In genomic region chr6:28104392-28105250, GRCh38 we compare ENCODE assay signal across 8 cellular contexts. TPM values are rescaled to one million over a fixed set of nuclear protein-coding genes. Genes with fewer than 3 reads are reported as not detected.
DNase-seq lines count a peak whose midpoint lies in the region; ATAC-seq, FAIRE-seq and TF ChIP-seq lines count a peak whose summit lies in the region.

No MANE protein-coding gene starts in this region.

- TF ChIP-seq CTCF in AG04449 (IDR thresholded peaks at IDR 0.05; ENCODE audit: insufficient read depth, low read length, missing control alignments) (peak; percentile 84), activated B cell treated with CpG ODN at 0.5 μM for 24 hours (IDR thresholded peaks at IDR 0.05) (no peak), keratinocyte (optimal IDR thresholded peaks at IDR 0.05 in 1 of 3, IDR thresholded peaks at IDR 0.05 in 1 of 3, conservative IDR thresholded peaks at IDR 0.05 in 1 of 3; ENCODE audit: extremely low read depth in 1 of 3, insufficient read depth in 2 of 3, low read length in 3 of 3) (peak; percentile 60 to 86 (median 64))

- intact Hi-C loops in activated B cell treated with CpG ODN at 0.5 μM for 24 hours (cut with micrococcal nuclease): loop anchor here (1.0 to 2.0 kb wide), 5 partner anchors 20 to 252 kb away; partner anchors contain the start of gene ZSCAN16

- H3K4me3 ChIP-seq in AG04449 (ENCODE audit: low read depth, low read length) (peak overlapping the region; percentile 73), keratinocyte (ENCODE audit: control insufficient read depth in 2 of 3, extremely low read depth in 1 of 3, insufficient read depth in 2 of 3, low read depth in 1 of 3, low read length in 3 of 3) (peak overlapping the region; percentile 62 to 81 (median 73))

- H3K27me3 ChIP-seq in keratinocyte (ENCODE audit: control insufficient read depth, extremely low read depth, insufficient read depth, low read length): no peaks in the 10 kb centered on the region

- H3K27ac Mint-ChIP-seq in activated B cell treated with CpG ODN at 0.5 μM for 24 hours: peak overlapping the region; percentile 95

- H3K27ac ChIP-seq in caudate nucleus (ENCODE audit: low read depth, low read length) (peak overlapping the region; percentile 72), keratinocyte (ENCODE audit: control insufficient read depth, insufficient read depth, low read length) (peak overlapping the region; percentile 64)

- H3K79me2 ChIP-seq in keratinocyte (ENCODE audit: control insufficient read depth, insufficient read depth, low read length): no peaks in the 10 kb centered on the region

- no peaks in the 10 kb centered on the region for H3K36me3 ChIP-seq in keratinocyte (ENCODE audit: control insufficient read depth in 2 of 2, extremely low read depth in 1 of 2, insufficient read depth in 2 of 2, low read length in 2 of 2)

- no peaks in the 10 kb centered on the region for H3K9me1 ChIP-seq in keratinocyte (ENCODE audit: control insufficient read depth, extremely low read depth, insufficient read depth, low read length)

- DNase-seq in AG04449 (ENCODE audit: low read depth, low spot score): no peak
- peak; percentile 83 for DNase-seq in NCI-H2171 treated with DMSO at 0.1 percent for 48 hours (lab: John Stamatoyannopoulos, UW)
- peak; percentile 80 for DNase-seq in activated B cell treated with CpG ODN at 0.5 μM for 24 hours
- peak in 60 of 61 donors; percentile 8 to 87 (median 67) for DNase-seq in caudate nucleus (lab: John Stamatoyannopoulos, UW)
- DNase-seq in keratinocyte (ENCODE audit: low read depth, low spot score): no peak
- DNase-seq in stimulated activated CD4-positive, alpha-beta T cell treated with anti-CD3 and anti-CD28 coated beads, Interleukin-12 subunit alpha, Interleukin-12 subunit beta, amount 100 ng/mL, for 4 hours: peak; percentile 81

- CTCF ChIA-PET in AG04449 (lab: Yijun Ruan, JAX): interaction anchor here (1.1 to 3.1 kb wide), 9 partner anchors 9 to 251 kb away, joined by 3 to 24 read pairs (median 7); partner anchors contain the start of gene ZKSCAN8
- CTCF ChIA-PET in activated B cell treated with CpG ODN at 0.5 μM for 24 hours (lab: Charles Lee): interaction anchor here (0.7 to 2.3 kb wide), 15 partner anchors 12 to 279 kb away, joined by 3 to 10 read pairs (median 3); partner anchors contain the start of genes ZKSCAN4 and ZSCAN26

- peaks cover 2% of the 10 kb centered on the region for H3K36me3 Mint-ChIP-seq in activated B cell treated with CpG ODN at 0.5 μM for 24 hours (ENCODE audit: low read depth)

- peaks cover 8% of the 10 kb centered on the region for H3K4me1 ChIP-seq in keratinocyte (ENCODE audit: control insufficient read depth, extremely low read depth, insufficient read depth, low read length)

- H3K4me1 Mint-ChIP-seq in activated B cell treated with CpG ODN at 0.5 μM for 24 hours: peaks cover 10% of the 10 kb centered on the region

- peaks cover 5% of the 10 kb centered on the region for H3K9me3 Mint-ChIP-seq in activated B cell treated with CpG ODN at 0.5 μM for 24 hours

- H3K27me3 Mint-ChIP-seq in activated B cell treated with CpG ODN at 0.5 μM for 24 hours: peaks cover 6% of the 10 kb centered on the region

- H2AFZ ChIP-seq in keratinocyte (ENCODE audit: control insufficient read depth, low read length): peak overlapping the region; percentile 99

- peak; percentile 73 for FAIRE-seq in keratinocyte (lab: Jason Lieb, UNC)

- dilution Hi-C loops in keratinocyte (cut with MboI; ENCODE audit: extremely low pct_ligation_motif_present, low sequenced_read_pairs): no loop called here

- POLR2A ChIA-PET in AG04449 (lab: Yijun Ruan, JAX): interaction anchor here (0.6 to 1.4 kb wide), 7 partner anchors 12 to 255 kb away, joined by 3 to 7 read pairs (median 3); partner anchors contain the start of gene ZKSCAN8
- POLR2A ChIA-PET in activated B cell treated with CpG ODN at 0.5 μM for 24 hours (lab: Charles Lee): interaction anchor here (0.5 to 2.7 kb wide), 42 partner anchors 11 to 1948 kb away, joined by 3 to 41 read pairs (median 5); partner anchors contain the start of genes TRIM27, ZKSCAN4, ZKSCAN8 and ZNF165

- H3K9me3 ChIP-seq in keratinocyte (ENCODE audit: control insufficient read depth, low read depth, low read length): no peaks in the 10 kb centered on the region

- peak overlapping the region; percentile 94 for H3K4me3 Mint-ChIP-seq in activated B cell treated with CpG ODN at 0.5 μM for 24 hours

- H4K20me1 ChIP-seq in keratinocyte (ENCODE audit: control insufficient read depth, extremely low read depth, insufficient read depth, low read length): no peaks in the 10 kb centered on the region

- peak; percentile 98 for ATAC-seq in GM18861 (IDR thresholded peaks at IDR 0.05; ENCODE audit: unreplicated experiment)
- peak; percentile 91 for ATAC-seq in HG03097 (IDR thresholded peaks at IDR 0.05; ENCODE audit: low FRiP score, unreplicated experiment)
- ATAC-seq in activated B cell treated with CpG ODN at 0.5 μM for 24 hours (ENCODE audit: low read depth): peak; percentile 98

- peak overlapping the region; percentile 79 for H3K9ac ChIP-seq in keratinocyte (ENCODE audit: control insufficient read depth, extremely low read depth, insufficient read depth, low read length)

- peak overlapping the region; percentile 98 for H3K4me2 ChIP-seq in keratinocyte (ENCODE audit: control insufficient read depth, extremely low read depth, insufficient read depth, low read depth, low read length)

RNA-seq across cellular contexts. Expression of gene ZSCAN16, which starts 19.8 kb away (rescaled TPM):
- total RNA-seq in activated B cell treated with CpG ODN at 0.5 μM for 24 hours: 10.6 and 12.6 TPM in 2 replicates
- 0.99 to 1.5 TPM (median 1.0 TPM) in 3 replicates for polyA plus RNA-seq in keratinocyte
- 3.9 TPM for polyA plus RNA-seq in keratinocyte (2011; ENCODE audit: low read depth)
- polyA plus RNA-seq in keratinocyte (2011; cell fraction: cytosol; rRNA removed): 0.49 and 0.70 TPM in 2 replicates
- polyA plus RNA-seq in keratinocyte (2011; cell fraction: nucleus; rRNA removed): 1.00 and 1.8 TPM in 2 replicates
- polyA plus RNA-seq in keratinocyte (2012; ENCODE audit: low replicate concordance): 0.95 and 3.1 TPM in 2 replicates
- polyA minus RNA-seq in keratinocyte: 0.49 to 0.83 TPM in 2 of 3 replicates, not detected in the other
- polyA minus RNA-seq in keratinocyte (2011; cell fraction: cytosol; rRNA and poly(A)+ RNA removed): not detected
- 0.32 and 0.62 TPM in 2 replicates for polyA minus RNA-seq in keratinocyte (2011; cell fraction: nucleus; rRNA and poly(A)+ RNA removed)

RNA-seq across cellular contexts. Expression of gene ZNF165, which starts 24.3 kb away (rescaled TPM):
- total RNA-seq in activated B cell treated with CpG ODN at 0.5 μM for 24 hours: 6.0 and 6.3 TPM in 2 replicates
- polyA plus RNA-seq in keratinocyte: 1.1 to 3.6 TPM (median 2.1 TPM) in 3 replicates
- 12.0 TPM for polyA plus RNA-seq in keratinocyte (2011; ENCODE audit: low read depth)
- 1.4 and 2.8 TPM in 2 replicates for polyA plus RNA-seq in keratinocyte (2011; cell fraction: cytosol; rRNA removed)
- polyA plus RNA-seq in keratinocyte (2011; cell fraction: nucleus; rRNA removed): 7.2 and 7.8 TPM in 2 replicates
- polyA plus RNA-seq in keratinocyte (2012; ENCODE audit: low replicate concordance): 2.4 and 13.6 TPM in 2 replicates
- 0.13 to 4.6 TPM (median 1.8 TPM) in 3 replicates for polyA minus RNA-seq in keratinocyte
- 1.5 TPM for polyA minus RNA-seq in keratinocyte (2011; cell fraction: cytosol; rRNA and poly(A)+ RNA removed)
- 5.0 and 10.0 TPM in 2 replicates for polyA minus RNA-seq in keratinocyte (2011; cell fraction: nucleus; rRNA and poly(A)+ RNA removed)

RNA-seq across cellular contexts. Expression of gene ZKSCAN8, which starts 37.1 kb away (rescaled TPM):
- 38.9 and 40.2 TPM in 2 replicates for total RNA-seq in activated B cell treated with CpG ODN at 0.5 μM for 24 hours
- polyA plus RNA-seq in keratinocyte: 5.4 to 6.4 TPM (median 5.7 TPM) in 3 replicates
- 2.1 TPM for polyA plus RNA-seq in keratinocyte (2011; ENCODE audit: low read depth)
- 2.0 and 3.8 TPM in 2 replicates for polyA plus RNA-seq in keratinocyte (2011; cell fraction: cytosol; rRNA removed)
- polyA plus RNA-seq in keratinocyte (2011; cell fraction: nucleus; rRNA removed): 21.5 TPM in 2 replicates
- polyA plus RNA-seq in keratinocyte (2012; ENCODE audit: low replicate concordance): 3.4 and 3.8 TPM in 2 replicates
- polyA minus RNA-seq in keratinocyte: 4.3 to 14.8 TPM (median 10.7 TPM) in 3 replicates
- polyA minus RNA-seq in keratinocyte (2011; cell fraction: cytosol; rRNA and poly(A)+ RNA removed): 4.0 TPM
- 8.9 and 19.5 TPM in 2 replicates for polyA minus RNA-seq in keratinocyte (2011; cell fraction: nucleus; rRNA and poly(A)+ RNA removed)

Comparison
In these comparisons a context has a peak if more than half of its experiments do, and no peak if none do; other contexts are left out.
1. DNase-seq: peak in NCI-H2171 treated with DMSO at 0.1 percent for 48 hours (single experiment), activated B cell treated with CpG ODN at 0.5 μM for 24 hours (single experiment), caudate nucleus (60 of 61) and stimulated activated CD4-positive, alpha-beta T cell treated with anti-CD3 and anti-CD28 coated beads, Interleukin-12 subunit alpha, Interleukin-12 subunit beta, amount 100 ng/mL, for 4 hours (single experiment); none in AG04449 (single experiment) and keratinocyte (single experiment).
2. Peak in every context shown above with its lines, with median percentiles within 50 percentile points of each other: ATAC-seq.